ENCODE assay signal across 8 cellular contexts in genomic region chr19:49580264-49581006, GRCh38. TPM values are rescaled to one million over a fixed set of nuclear protein-coding genes. Genes with fewer than 3 reads are reported as not detected.
DNase-seq lines count a peak whose midpoint lies in the region; ATAC-seq and TF ChIP-seq lines count a peak whose summit lies in the region.

NOSIP (minus strand) TSS chr19:49580556; CDS start chr19:49560691, 19,865 bp downstream.

- H3K9me3 ChIP-seq in adrenal gland (replicated peaks in 1 of 3) (no peaks in the 10 kb centered on the region), heart left ventricle (no peaks in the 10 kb centered on the region), upper lobe of left lung (no peaks in the 10 kb centered on the region)

- H3K4me3 ChIP-seq in GM12865 (ENCODE audit: low read depth, low read length), result peak within 1 kb of the TSS; percentile 64
- H3K4me3 ChIP-seq in adrenal gland, result peak within 1 kb of the TSS; percentile 26 to 76 (median 50)
- peak within 1 kb of the TSS; percentile 45 to 87 (median 72) for H3K4me3 ChIP-seq in heart left ventricle
- peak within 1 kb of the TSS; percentile 60 to 80 (median 70) for H3K4me3 ChIP-seq in upper lobe of left lung

- 2 to 4% (median 3%) methylated on average over 30 to 31 of the region's 31 CpGs for WGBS in adrenal gland, 4 donors
- 2 to 3% (median 2%) methylated on average over 31 of the region's 31 CpGs for WGBS in heart left ventricle, 4 donors
- WGBS in upper lobe of left lung, 2 donors, result 1 to 2% methylated on average over 27 to 31 of the region's 31 CpGs

- intact Hi-C loops in T-helper 1 cell treated with Interleukin-12 subunit alpha and Interleukin-12 subunit beta and Interleukin-4 antibody, amounts not matched to agents 30 ng/mL and 1 ng/mL, for 36 hours (cut with micrococcal nuclease), result loop anchor here (1.0 kb wide), 6 partner anchors 10 to 127 kb away; partner anchors contain the start of genes ALDH16A1 and RRAS
- intact Hi-C loops in adrenal gland (cut with DNase I) (loop anchor here in 1 of 2 donors (10.0 kb wide), 1 partner anchor 94 kb away; the partner anchor contains the start of gene PRMT1), heart left ventricle (cut with DNase I) (loop anchor here in 1 of 10 donors (5.0 kb wide), 1 partner anchor 92 kb away; no protein-coding TSS in a partner anchor), posterior vena cava (cut with DNase I) (no loop called here)

- peak; percentile 72 to 95 for TF ChIP-seq POLR2A in adrenal gland (IDR thresholded peaks at IDR 0.05)
- peak; percentile 60 to 95 for TF ChIP-seq POLR2A in heart left ventricle (IDR thresholded peaks at IDR 0.05)
- TF ChIP-seq POLR2A in upper lobe of left lung (IDR thresholded peaks at IDR 0.05), result peak in 3 of 4 donors; percentile 43 to 93 (median 92)

- peak; percentile 96 for ATAC-seq in HG02798 (IDR thresholded peaks at IDR 0.05; ENCODE audit: poor library complexity, unreplicated experiment)
- ATAC-seq in heart left ventricle, result peak; percentile 97 to 99 (median 98)
- peak; percentile 97 to 99 for ATAC-seq in upper lobe of left lung (ENCODE audit: low FRiP score in 2 of 2)

- no peak for TF ChIP-seq CTCF in GM12865 (IDR thresholded peaks at IDR 0.05; ENCODE audit: insufficient read depth, low read depth, low read length, missing control alignments)
- peak in 1 of 6 experiments; percentile 13 for TF ChIP-seq CTCF in adrenal gland (IDR thresholded peaks at IDR 0.05)
- TF ChIP-seq CTCF in heart left ventricle (IDR thresholded peaks at IDR 0.05), result peak in 1 of 12 donors; percentile 23
- TF ChIP-seq CTCF in upper lobe of left lung (IDR thresholded peaks at IDR 0.05), result no peak

- peak in 1 of 4 donors; percentile 39 for TF ChIP-seq EP300 in upper lobe of left lung (IDR thresholded peaks at IDR 0.05)

- DNase-seq in GM12865 (ENCODE audit: low read depth), result peak; percentile 98
- peak; percentile 95 for DNase-seq in NCI-H1694 (lab: John Stamatoyannopoulos, UW)
- DNase-seq in adrenal gland, result peak; percentile 94 to 98 (median 96)
- peak; percentile 95 to 97 (median 96) for DNase-seq in heart left ventricle
- peak; percentile 98 for DNase-seq in posterior vena cava (ENCODE audit: low spot score)
- DNase-seq in upper lobe of left lung, result peak; percentile 86 to 96

- H3K4me1 ChIP-seq in adrenal gland (replicated peaks in 1 of 2) (peaks cover 10 to 18% of the 10 kb centered on the region in 2 donors), heart left ventricle (peaks cover 0 to 32% (median 17%) of the 10 kb centered on the region in 12 donors), upper lobe of left lung (peaks cover 17 to 29% (median 20%) of the 10 kb centered on the region in 4 donors)

- peak within 1 kb of the TSS; percentile 11 to 80 (median 28) for H3K27ac ChIP-seq in adrenal gland
- H3K27ac ChIP-seq in heart left ventricle, result peak within 1 kb of the TSS; percentile 60 to 89 (median 78)
- peak within 1 kb of the TSS; percentile 74 to 87 (median 82) for H3K27ac ChIP-seq in upper lobe of left lung

- H3K36me3 ChIP-seq in adrenal gland (replicated peaks in 1 of 2), result peaks cover 0 to 8% of the 10 kb centered on the region in 2 donors
- peaks cover 0 to 18% (median 12%) of the 10 kb centered on the region in 9 donors for H3K36me3 ChIP-seq in heart left ventricle
- H3K36me3 ChIP-seq in upper lobe of left lung, result peaks cover 1 to 10% (median 10%) of the 10 kb centered on the region in 4 donors

- no peaks in the 10 kb centered on the region for H3K27me3 ChIP-seq in adrenal gland
- H3K27me3 ChIP-seq in heart left ventricle, result no peaks in the 10 kb centered on the region
- no peaks in the 10 kb centered on the region for H3K27me3 ChIP-seq in upper lobe of left lung

RNA-seq across cellular contexts. Expression of gene NOSIP, which starts in this region (rescaled TPM):
- total RNA-seq in T-helper 1 cell treated with Interleukin-12 subunit alpha and Interleukin-12 subunit beta and Interleukin-4 antibody, amounts not matched to agents 30 ng/mL and 1 ng/mL, for 36 hours, result 214 and 215 TPM in 2 replicates
- total RNA-seq in adrenal gland (10 to 100 TPM; 53.3 to 94.4 (median 60.7) TPM), heart left ventricle (10 to 100 TPM; 37.3 to 67.2 (median 46.3) TPM), posterior vena cava (10 to 100 TPM; 35.8 to 36.0 TPM), upper lobe of left lung (10 to 100 TPM; 30.3 to 72.3 (median 57.9) TPM)
- polyA plus RNA-seq in adrenal gland (100 to 1,000 TPM in 2 of 3 donors, 10 to 100 TPM in 1; 35.0 to 159 (median 145) TPM), heart left ventricle (10 to 100 TPM; 65.5 to 91.3 TPM)

Comparison
In these comparisons a context has a peak if more than half of its experiments do, and no peak if none do; other contexts are left out.
1. Peak in every context shown above with its lines: DNase-seq, ATAC-seq, H3K4me3 ChIP-seq and H3K27ac ChIP-seq.
2. H3K27ac ChIP-seq: peak in every context shown above with its lines; median percentile 82 in upper lobe of left lung; 78 in heart left ventricle; 28 in adrenal gland.